In genomic region chrX:46837543-46838481, GRCh38 we compare ENCODE assay signal across 8 cellular contexts. TPM values are rescaled to one million over a fixed set of nuclear protein-coding genes. Genes with fewer than 3 reads are reported as not detected.
DNase-seq lines count a peak whose midpoint lies in the region; ATAC-seq, FAIRE-seq and TF ChIP-seq lines count a peak whose summit lies in the region.

No MANE protein-coding gene starts in this region.

- peak overlapping the region; percentile 92 for H3K4me3 Mint-ChIP-seq in MCF 10A (ENCODE audit: unreplicated experiment)

- FAIRE-seq in GM12892 (lab: Jason Lieb, UNC) = peak; percentile 42

- H3K9me3 Mint-ChIP-seq in MCF 10A (ENCODE audit: unreplicated experiment) = no peaks in the 10 kb centered on the region

- BruUV-seq in MCF 10A (replicated peaks; lab: Mats Ljungman, UMichigan) = TSS peak; percentile 42

- TF ChIP-seq POLR2A in GM12892 (IDR thresholded peaks at IDR 0.05; ENCODE audit: low read depth, low read length) (no peak), uterus (IDR thresholded peaks at IDR 0.05) (no peak)

- DNase-seq in A172 (ENCODE audit: low spot score) = peak; percentile 35
- no peak for DNase-seq in GM12892 (ENCODE audit: insufficient read length)
- no peak for DNase-seq in NT2/D1 (ENCODE audit: low read depth, low spot score)
- DNase-seq in MCF 10A (ENCODE audit: unreplicated experiment) = peak; percentile 53
- no peak for DNase-seq in lung (ENCODE audit: low spot score)
- no peak for DNase-seq in uterus
- DNase-seq in retina = no peak

- H3K4me1 ChIP-seq in NT2/D1 (ENCODE audit: insufficient read depth, insufficient read length) = no peaks in the 10 kb centered on the region
- H3K4me1 ChIP-seq in lung (ENCODE audit: control insufficient read depth in 2 of 2, insufficient read depth in 2 of 2, low read length in 2 of 2) = no peaks in the 10 kb centered on the region
- H3K4me1 ChIP-seq in uterus = peaks cover 0 to 11% of the 10 kb centered on the region in 2 donors

- H3K36me3 Mint-ChIP-seq in MCF 10A (ENCODE audit: insufficient read depth, unreplicated experiment) = no peaks in the 10 kb centered on the region

- H3K9me3 ChIP-seq in NT2/D1 (ENCODE audit: insufficient read depth, low read length) (no peaks in the 10 kb centered on the region), lung (ENCODE audit: control insufficient read depth in 2 of 2, insufficient read depth in 1 of 2, low read length in 1 of 2) (peaks cover 0 to 6% of the 10 kb centered on the region in 2 donors), uterus (no peaks in the 10 kb centered on the region)

- H3K27me3 Mint-ChIP-seq in MCF 10A (ENCODE audit: insufficient read depth, unreplicated experiment) = peaks cover 7% of the 10 kb centered on the region

- H3K4me1 Mint-ChIP-seq in MCF 10A (ENCODE audit: insufficient read depth, unreplicated experiment) = peaks cover 6% of the 10 kb centered on the region

- POLR2A ChIA-PET in MCF 10A (lab: Yijun Ruan, JAX) = interaction anchor here (0.6 to 1.9 kb wide), 17 partner anchors 8 to 248 kb away, joined by 3 to 10 read pairs (median 3); partner anchors contain the start of gene SLC9A7

- H3K27ac Mint-ChIP-seq in MCF 10A (ENCODE audit: low read depth, unreplicated experiment) = peak overlapping the region; percentile 90

- no peaks in the 10 kb centered on the region for H3K27me3 ChIP-seq in NT2/D1 (ENCODE audit: insufficient read depth, insufficient read length)
- no peaks in the 10 kb centered on the region for H3K27me3 ChIP-seq in lung (ENCODE audit: control insufficient read depth, insufficient read depth)
- H3K27me3 ChIP-seq in uterus = no peaks in the 10 kb centered on the region

- CTCF ChIA-PET in MCF 10A (lab: Yijun Ruan, JAX) = interaction anchor here (0.6 to 1.2 kb wide), 3 partner anchors 28 to 65 kb away, joined by 3 to 7 read pairs (median 3); no protein-coding TSS in a partner anchor

- peak overlapping the region; percentile 90 for H3K4me3 ChIP-seq in NT2/D1 (ENCODE audit: insufficient read length, low read depth)
- peak overlapping the region; percentile 73 for H3K4me3 ChIP-seq in lung
- peak overlapping the region; percentile 48 to 49 for H3K4me3 ChIP-seq in uterus

- ATAC-seq in lung (ENCODE audit: insufficient read depth, low FRiP score) (no peak), HG03039 (IDR thresholded peaks at IDR 0.05; ENCODE audit: unreplicated experiment) (no peak)

- H3K27ac ChIP-seq in lung (ENCODE audit: low read depth in 1 of 2, low read length in 1 of 2) (peak overlapping the region; percentile 91 to 92), uterus (peak overlapping the region; percentile 81 to 84)

- 1 to 36% methylated on average over 20 of the region's 20 CpGs for WGBS in lung, 2 donors

- peaks cover 3% of the 10 kb centered on the region for H3K36me3 ChIP-seq in NT2/D1 (ENCODE audit: insufficient read depth, insufficient read length, low read length)
- no peaks in the 10 kb centered on the region for H3K36me3 ChIP-seq in lung (ENCODE audit: control insufficient read depth in 2 of 2, insufficient read depth in 2 of 2, low read length in 2 of 2)
- H3K36me3 ChIP-seq in uterus = no peaks in the 10 kb centered on the region

- H3K9ac ChIP-seq in NT2/D1 (ENCODE audit: insufficient read length, low read depth) = peak overlapping the region; percentile 90

- TF ChIP-seq CTCF in MCF 10A (IDR thresholded peaks at IDR 0.05; ENCODE audit: unreplicated experiment) (no peak), lung (IDR thresholded peaks at IDR 0.05; ENCODE audit: control extremely low read depth, extremely low read depth) (no peak), uterus (IDR thresholded peaks at IDR 0.05) (no peak)

- intact Hi-C loops in MCF 10A (cut with micrococcal nuclease) (no loop called here), uterus (cut with DNase I; ENCODE audit: low total_unique reads) (no loop called here)

RNA-seq across cellular contexts. Expression of gene RP2, which starts 1.0 kb away (rescaled TPM):
- total RNA-seq in A172 (2014; rRNA removed; shearing (Covaris generic)) = 29.2 and 33.7 TPM in 2 replicates
- 5.3 TPM for polyA plus RNA-seq in GM12892 (2012; ENCODE audit: missing spikeins)
- 5.4 and 8.0 TPM in 2 replicates for total RNA-seq in MCF 10A (2022)
- 10 to 100 TPM; 16.0 to 21.9 TPM for total RNA-seq in lung
- polyA plus RNA-seq in lung = 10 to 100 TPM in 1 of 2 donors, 1 to 10 TPM in 1; 5.8 to 18.5 TPM
- total RNA-seq in uterus = 10 to 100 TPM in 1 of 4 donors, 1 to 10 TPM in 3; 1.0 to 33.0 (median 7.0) TPM

Comparison
In these comparisons a context has a peak if more than half of its experiments do, and no peak if none do; other contexts are left out.
1. DNase-seq: peak in A172 (single experiment) and MCF 10A (single experiment); none in GM12892 (single experiment), NT2/D1 (single experiment), lung (single experiment), uterus (0 of 2) and retina (single experiment).
2. Peak in every context shown above with its lines, with median percentiles within 50 percentile points of each other: H3K4me3 ChIP-seq.